1 cellular context compared by ENCODE assay signal in genomic region chr9:37079370-37080164, GRCh38.
A peak's percentile ranks its signal among the peaks of the same experiment; 100 is the strongest.
TF ChIP-seq lines count a peak whose summit lies in the region.

No MANE protein-coding gene starts in this region.

TF ChIP-seq in HepG2, 621 proteins besides CTCF, POLR2A, EP300 and RAD21 (continued from another document and continues in another):
- TF ChIP-seq PRDM15 (CRISPR knock-in tag; IDR thresholded peaks at IDR 0.05) (peak; percentile 65), EEA1 (CRISPR knock-in tag; IDR thresholded peaks at IDR 0.05; ENCODE audit: borderline replicate concordance) (peak; percentile 99), ZNF713 (CRISPR knock-in tag; IDR thresholded peaks at IDR 0.05) (peak; percentile 69; the same call in 1 of the 2 replicates), ZNF589 (CRISPR knock-in tag; conservative IDR thresholded peaks at IDR 0.05) (peak; percentile 98), ZSCAN5A (CRISPR knock-in tag; IDR thresholded peaks at IDR 0.05; ENCODE audit: borderline replicate concordance) (peak; percentile 98), SKIL (CRISPR knock-in tag; IDR thresholded peaks at IDR 0.05; ENCODE audit: borderline replicate concordance) (peak; percentile 87), ZNF292 (CRISPR knock-in tag; IDR thresholded peaks at IDR 0.05; ENCODE audit: borderline replicate concordance, low read depth) (no peak), DBP (CRISPR knock-in tag; IDR thresholded peaks at IDR 0.05; ENCODE audit: not compliant biosample characterization) (peak; percentile 98), MAF1 (CRISPR knock-in tag; IDR thresholded peaks at IDR 0.05; ENCODE audit: borderline replicate concordance) (peak; percentile 86; the same call in 1 of the 2 replicates), MXI1 (IDR thresholded peaks at IDR 0.05; ENCODE audit: borderline replicate concordance, low read depth, low read length) (peak; percentile 96), BCL6 (CRISPR knock-in tag; IDR thresholded peaks at IDR 0.05) (peak; percentile 73), ZNF367 (CRISPR knock-in tag; IDR thresholded peaks at IDR 0.05; ENCODE audit: borderline replicate concordance) (peak; percentile 94), ZSCAN9 (CRISPR knock-in tag; IDR thresholded peaks at IDR 0.05; ENCODE audit: borderline replicate concordance) (peak; percentile 99), GLMP (CRISPR knock-in tag; IDR thresholded peaks at IDR 0.05; ENCODE audit: borderline replicate concordance) (peak; percentile 87; the same call in 1 of the 2 replicates), TRIM22 (IDR thresholded peaks at IDR 0.05) (no peak), MTF2 (CRISPR knock-in tag; IDR thresholded peaks at IDR 0.05; ENCODE audit: borderline replicate concordance) (no peak), ZFP90 (CRISPR knock-in tag; IDR thresholded peaks at IDR 0.05; ENCODE audit: borderline replicate concordance) (peak; percentile 60; the same call in 1 of the 2 replicates), NFIB (CRISPR knock-in tag; IDR thresholded peaks at IDR 0.05; ENCODE audit: borderline replicate concordance) (peak; percentile 97), IRX3 (CRISPR knock-in tag; IDR thresholded peaks at IDR 0.05; ENCODE audit: borderline replicate concordance, low read depth) (peak; percentile 100), PTBP1 (IDR thresholded peaks at IDR 0.05; ENCODE audit: low read depth, low read length, poor library complexity, severe bottlenecking) (peak; percentile 62), ZNF687 (CRISPR knock-in tag; IDR thresholded peaks at IDR 0.05) (peak; percentile 99), SIN3A (IDR thresholded peaks at IDR 0.05; ENCODE audit: borderline replicate concordance, low read depth, low read length) (peak; percentile 84; the same call in 1 of the 2 replicates), ZGPAT (CRISPR knock-in tag; IDR thresholded peaks at IDR 0.05) (peak; percentile 99), CAMTA2 (CRISPR knock-in tag; IDR thresholded peaks at IDR 0.05; ENCODE audit: borderline replicate concordance) (peak; percentile 99), ZNF879 (CRISPR knock-in tag; IDR thresholded peaks at IDR 0.05) (peak; percentile 99), ZNF18 (CRISPR knock-in tag; IDR thresholded peaks at IDR 0.05; ENCODE audit: insufficient replicate concordance) (peak; percentile 96), ZNF616 (CRISPR knock-in tag; IDR thresholded peaks at IDR 0.05; ENCODE audit: low read depth) (peak; percentile 97), HMGXB4 (CRISPR knock-in tag; IDR thresholded peaks at IDR 0.05; ENCODE audit: borderline replicate concordance in 1 of 2, low read depth in 1 of 2) (peak; percentile 86 to 93), ZNF205 (CRISPR knock-in tag; IDR thresholded peaks at IDR 0.05) (peak; percentile 92)
